ENCODE assay signal across 10 cellular contexts in the genomic region with DNA sequence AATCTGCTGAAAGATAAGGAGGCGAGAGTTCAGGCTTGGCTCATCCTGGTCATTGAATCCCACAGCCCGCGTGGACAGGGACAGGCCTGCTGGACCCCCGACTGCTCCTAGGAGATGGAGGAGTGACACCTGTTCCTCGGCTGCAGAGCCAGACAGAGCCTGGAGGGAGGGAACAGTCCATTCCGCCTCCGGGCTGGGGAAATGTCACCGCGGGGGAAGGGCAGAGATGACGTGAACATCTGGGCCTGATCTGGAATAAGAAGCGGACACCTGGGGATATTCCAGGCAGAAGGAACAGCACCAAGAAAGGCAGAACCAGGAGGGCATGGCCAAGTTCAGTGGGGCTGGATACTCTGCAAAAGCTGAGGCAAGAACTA. TPM values are rescaled to one million over a fixed set of nuclear protein-coding genes. Genes with fewer than 3 reads are reported as not detected.
DNase-seq lines count a peak whose midpoint lies in the region; ATAC-seq and TF ChIP-seq lines count a peak whose summit lies in the region.
"Had no signal": no experiment of that assay in that cellular context is flagged by ENCODE, and none has a peak within 500 bp of the region (broad histone marks: within the 10 kb centered on the region; RNA-seq: fewer than 3 reads in every experiment).

No MANE protein-coding gene starts in this region.

- no peaks in the 10 kb centered on the region; the same call in 1 of the 2 replicates for H3K79me2 ChIP-seq in HCT116 (ENCODE audit: insufficient read depth, low read length)

- H3K27me3 Mint-ChIP-seq in activated naive CD8-positive, alpha-beta T cell treated with anti-CD3 and anti-CD28 coated beads, Interleukin-2, amount 10 ng/mL, durations not matched to agents 7 days and 5 days = no peaks in the 10 kb centered on the region

- H3K4me1 Mint-ChIP-seq in activated naive CD8-positive, alpha-beta T cell treated with anti-CD3 and anti-CD28 coated beads, Interleukin-2, amount 10 ng/mL, durations not matched to agents 7 days and 5 days = peaks cover 25% of the 10 kb centered on the region

- no peaks in the 10 kb centered on the region for H3K9me3 Mint-ChIP-seq in activated naive CD8-positive, alpha-beta T cell treated with anti-CD3 and anti-CD28 coated beads, Interleukin-2, amount 10 ng/mL, durations not matched to agents 7 days and 5 days

- BruUV-seq in HCT116 (replicated peaks; lab: Mats Ljungman, UMichigan) = no TSS peak

- H3K27ac Mint-ChIP-seq in activated naive CD8-positive, alpha-beta T cell treated with anti-CD3 and anti-CD28 coated beads, Interleukin-2, amount 10 ng/mL, durations not matched to agents 7 days and 5 days = peak overlapping the region; percentile 70

- RAD21 ChIA-PET in HCT116 (lab: Charles Lee; ENCODE audit: low non-redundant PET in 1 of 2, low total read pairs in 2 of 2, uncharacterized antibody in 2 of 2, unreplicated experiment in 2 of 2) = no interaction called here

- 0 out of 2 replicates have a peak overlapping the region, but pooled peaks have one; percentile 31 for H3K27ac ChIP-seq in HCT116 (ENCODE audit: low read depth, low read length)

- no peak for TF ChIP-seq CTCF in AG04449 (IDR thresholded peaks at IDR 0.05; ENCODE audit: insufficient read depth, low read length, missing control alignments)
- no peak for TF ChIP-seq CTCF in HCT116 (IDR thresholded peaks at IDR 0.05 in 2 of 3, conservative IDR thresholded peaks at IDR 0.05 in 1 of 3; ENCODE audit: borderline replicate concordance in 1 of 3, insufficient read depth in 1 of 3, low read depth in 2 of 3, low read length in 2 of 3)
- no peak for TF ChIP-seq CTCF in mucosa of descending colon (IDR thresholded peaks at IDR 0.05)

- H3K27me3 ChIP-seq in HCT116 (ENCODE audit: insufficient read depth, low read length) = no peaks in the 10 kb centered on the region
- H3K27me3 ChIP-seq: thyroid gland had no signal

- peak overlapping the region; percentile 70; the same call in 1 of the 2 replicates for H3K4me3 ChIP-seq in AG04449 (ENCODE audit: low read depth, low read length)
- H3K4me3 ChIP-seq in HCT116 (replicated peaks in 1 of 2; ENCODE audit: low read depth in 1 of 2, low read length in 2 of 2) = no peak overlapping the region
- no peak overlapping the region for H3K4me3 ChIP-seq in mucosa of descending colon

- DNase-seq in AG04449 (ENCODE audit: low read depth, low spot score) (no peak), HCT116 (ENCODE audit: low read depth, low spot score) (no peak), mucosa of descending colon (peak in 2 of 3 donors; percentile 63 to 64), iPS-NIHi11 (ENCODE audit: low spot score) (no peak)
- no peak for DNase-seq in activated naive CD8-positive, alpha-beta T cell treated with anti-CD3 and anti-CD28 coated beads, Interleukin-2, amount 10 ng/mL, durations not matched to agents 7 days and 5 days
- DNase-seq: left ventricle myocardium superior had no signal

- TF ChIP-seq POLR2A in HCT116 (IDR thresholded peaks at IDR 0.05; ENCODE audit: borderline replicate concordance, extremely low read depth, insufficient read depth, insufficient read length) = no peak

- H4K20me1 ChIP-seq in HCT116 (ENCODE audit: insufficient read depth) = no peaks in the 10 kb centered on the region

- CTCF ChIA-PET in AG04449 (lab: Yijun Ruan, JAX) = no interaction called here
- CTCF ChIA-PET in HCT116 (lab: Charles Lee) = no interaction called here

- TF ChIP-seq RAD21 in HCT116 (IDR thresholded peaks at IDR 0.05; ENCODE audit: low read depth) = no peak

- no peak overlapping the region for H3K9ac ChIP-seq in HCT116 (ENCODE audit: low read length)

- H2AFZ ChIP-seq in HCT116 (ENCODE audit: low read depth, low read length, poor library complexity, severe bottlenecking) = no peak overlapping the region

- ATAC-seq in HCT116 (no peak), mucosa of descending colon (no peak), HG03457 (IDR thresholded peaks at IDR 0.05; ENCODE audit: unreplicated experiment) (no peak), GM19455 (IDR thresholded peaks at IDR 0.05; ENCODE audit: unreplicated experiment) (no peak), GM19351 (IDR thresholded peaks at IDR 0.05; ENCODE audit: unreplicated experiment) (no peak)
- ATAC-seq in activated naive CD8-positive, alpha-beta T cell treated with anti-CD3 and anti-CD28 coated beads, Interleukin-2, amount 10 ng/mL, durations not matched to agents 7 days and 5 days (ENCODE audit: low read depth) = no peak

- H3K4me3 Mint-ChIP-seq in activated naive CD8-positive, alpha-beta T cell treated with anti-CD3 and anti-CD28 coated beads, Interleukin-2, amount 10 ng/mL, durations not matched to agents 7 days and 5 days = peak overlapping the region; percentile 96

- peaks cover 10% of the 10 kb centered on the region for H3K36me3 Mint-ChIP-seq in activated naive CD8-positive, alpha-beta T cell treated with anti-CD3 and anti-CD28 coated beads, Interleukin-2, amount 10 ng/mL, durations not matched to agents 7 days and 5 days

- H3K36me3 ChIP-seq in HCT116 (ENCODE audit: control insufficient read depth in 1 of 2, insufficient read depth in 2 of 2, low read length in 2 of 2) (no peaks in the 10 kb centered on the region), mucosa of descending colon (ENCODE audit: low read depth) (peaks cover 2% of the 10 kb centered on the region)

- intact Hi-C loops in HCT116 (cut with micrococcal nuclease) (no loop called here), mucosa of descending colon (cut with DNase I, micrococcal nuclease) (no loop called here)

- no peaks in the 10 kb centered on the region for H3K9me3 ChIP-seq in HCT116 (ENCODE audit: control insufficient read depth in 1 of 2, insufficient read depth in 1 of 2, low read depth in 1 of 2, low read length in 2 of 2)
- no peaks in the 10 kb centered on the region for H3K9me3 ChIP-seq in mucosa of descending colon
- H3K9me3 ChIP-seq: thyroid gland had no signal

- H3K4me1 ChIP-seq in HCT116 (ENCODE audit: control insufficient read depth in 1 of 2, insufficient read depth in 2 of 2, low read length in 2 of 2) (peaks cover 6 to 35% of the 10 kb centered on the region in 2 experiments; a peak in 3 of 4 replicates), mucosa of descending colon (ENCODE audit: low read depth) (peaks cover 19% of the 10 kb centered on the region)

- H3K4me2 ChIP-seq in HCT116 (ENCODE audit: low read length) = no peak overlapping the region

- POLR2A ChIA-PET in AG04449 (lab: Yijun Ruan, JAX) (no interaction called here), HCT116 (lab: Charles Lee) (no interaction called here)
- POLR2A ChIA-PET in activated naive CD8-positive, alpha-beta T cell treated with anti-CD3 and anti-CD28 coated beads, Interleukin-2, amount 10 ng/mL, durations not matched to agents 7 days and 5 days (lab: Charles Lee) = interaction anchor here (1.3 to 5.5 kb wide), 4 partner anchors 25 to 103 kb away, joined by 7 to 131 read pairs (median 34); a partner anchor contains a TSS

- H3K9me2 ChIP-seq in HCT116 (ENCODE audit: insufficient read depth) = no peaks in the 10 kb centered on the region

TF ChIP-seq in HCT116, 20 proteins besides CTCF, POLR2A, EP300 and RAD21 (continues in another document):
- TF ChIP-seq, protein P1, sequence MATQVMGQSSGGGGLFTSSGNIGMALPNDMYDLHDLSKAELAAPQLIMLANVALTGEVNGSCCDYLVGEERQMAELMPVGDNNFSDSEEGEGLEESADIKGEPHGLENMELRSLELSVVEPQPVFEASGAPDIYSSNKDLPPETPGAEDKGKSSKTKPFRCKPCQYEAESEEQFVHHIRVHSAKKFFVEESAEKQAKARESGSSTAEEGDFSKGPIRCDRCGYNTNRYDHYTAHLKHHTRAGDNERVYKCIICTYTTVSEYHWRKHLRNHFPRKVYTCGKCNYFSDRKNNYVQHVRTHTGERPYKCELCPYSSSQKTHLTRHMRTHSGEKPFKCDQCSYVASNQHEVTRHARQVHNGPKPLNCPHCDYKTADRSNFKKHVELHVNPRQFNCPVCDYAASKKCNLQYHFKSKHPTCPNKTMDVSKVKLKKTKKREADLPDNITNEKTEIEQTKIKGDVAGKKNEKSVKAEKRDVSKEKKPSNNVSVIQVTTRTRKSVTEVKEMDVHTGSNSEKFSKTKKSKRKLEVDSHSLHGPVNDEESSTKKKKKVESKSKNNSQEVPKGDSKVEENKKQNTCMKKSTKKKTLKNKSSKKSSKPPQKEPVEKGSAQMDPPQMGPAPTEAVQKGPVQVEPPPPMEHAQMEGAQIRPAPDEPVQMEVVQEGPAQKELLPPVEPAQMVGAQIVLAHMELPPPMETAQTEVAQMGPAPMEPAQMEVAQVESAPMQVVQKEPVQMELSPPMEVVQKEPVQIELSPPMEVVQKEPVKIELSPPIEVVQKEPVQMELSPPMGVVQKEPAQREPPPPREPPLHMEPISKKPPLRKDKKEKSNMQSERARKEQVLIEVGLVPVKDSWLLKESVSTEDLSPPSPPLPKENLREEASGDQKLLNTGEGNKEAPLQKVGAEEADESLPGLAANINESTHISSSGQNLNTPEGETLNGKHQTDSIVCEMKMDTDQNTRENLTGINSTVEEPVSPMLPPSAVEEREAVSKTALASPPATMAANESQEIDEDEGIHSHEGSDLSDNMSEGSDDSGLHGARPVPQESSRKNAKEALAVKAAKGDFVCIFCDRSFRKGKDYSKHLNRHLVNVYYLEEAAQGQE (IDR thresholded peaks at IDR 0.05; ENCODE audit: low read depth) = no peak
- TF ChIP-seq EZH2 (IDR thresholded peaks at IDR 0.05) = no peak

RNA-seq across cellular contexts. Expression of a gene that starts 1.5 kb away (rescaled TPM):
- 2.1 TPM for total RNA-seq in HCT116 (2021; ENCODE audit: unreplicated experiment)
- 0.67 and 1.6 TPM in 2 replicates for polyA plus RNA-seq in HCT116 (2012)
- 10 to 100 TPM; 11.9 to 12.5 TPM for total RNA-seq in activated naive CD8-positive, alpha-beta T cell treated with anti-CD3 and anti-CD28 coated beads, Interleukin-2, amount 10 ng/mL, durations not matched to agents 7 days and 5 days
- total RNA-seq in mucosa of descending colon = 10 to 100 TPM in 2 of 3 donors, 1 to 10 TPM in 1; 9.2 to 13.8 (median 10.5) TPM

RNA-seq across cellular contexts. Expression of a gene that starts 6.8 kb away (rescaled TPM):
- total RNA-seq in HCT116 (2021; ENCODE audit: unreplicated experiment) = 48.8 TPM
- 47.0 and 49.7 TPM in 2 replicates for polyA plus RNA-seq in HCT116 (2012)
- total RNA-seq in activated naive CD8-positive, alpha-beta T cell treated with anti-CD3 and anti-CD28 coated beads, Interleukin-2, amount 10 ng/mL, durations not matched to agents 7 days and 5 days = 1 to 10 TPM; 7.4 to 8.1 TPM
- 10 to 100 TPM; 53.9 to 70.1 (median 65.9) TPM for total RNA-seq in mucosa of descending colon

RNA-seq across cellular contexts. Expression of a gene that starts 25.0 kb away (rescaled TPM):
- total RNA-seq in HCT116 (2021; ENCODE audit: unreplicated experiment) (9.1 TPM), mucosa of descending colon (10 to 100 TPM; 11.2 to 20.2 (median 12.7) TPM)
- 2.5 and 4.0 TPM in 2 replicates for polyA plus RNA-seq in HCT116 (2012)
- total RNA-seq in activated naive CD8-positive, alpha-beta T cell treated with anti-CD3 and anti-CD28 coated beads, Interleukin-2, amount 10 ng/mL, durations not matched to agents 7 days and 5 days = 10 to 100 TPM; 20.9 to 23.3 TPM

RNA-seq across cellular contexts. Expression of a gene that starts 38.4 kb away (rescaled TPM):
- total RNA-seq in HCT116 (2021; ENCODE audit: unreplicated experiment) = 3.6 TPM
- polyA plus RNA-seq in HCT116 (2012) = 1.8 and 2.3 TPM in 2 replicates
- total RNA-seq in activated naive CD8-positive, alpha-beta T cell treated with anti-CD3 and anti-CD28 coated beads, Interleukin-2, amount 10 ng/mL, durations not matched to agents 7 days and 5 days = 10 to 100 TPM; 17.8 to 18.3 TPM
- 10 to 100 TPM; 17.0 to 23.0 (median 20.7) TPM for total RNA-seq in mucosa of descending colon

RNA-seq across cellular contexts. Expression of a gene that starts 52.4 kb away (rescaled TPM):
- total RNA-seq in HCT116 (2021; ENCODE audit: unreplicated experiment) = 0.15 TPM
- polyA plus RNA-seq in HCT116 (2012) = 0.03 and 0.04 TPM in 2 replicates
- 10 to 100 TPM; 22.3 to 24.8 TPM for total RNA-seq in activated naive CD8-positive, alpha-beta T cell treated with anti-CD3 and anti-CD28 coated beads, Interleukin-2, amount 10 ng/mL, durations not matched to agents 7 days and 5 days
- total RNA-seq in mucosa of descending colon = 10 to 100 TPM; 14.7 to 28.4 (median 24.8) TPM

Comparison
In these comparisons a context has a peak if more than half of its experiments do, and no peak if none do; other contexts are left out.
1. DNase-seq: peak in mucosa of descending colon (2 of 3); none in AG04449 (single experiment), HCT116 (single experiment), activated naive CD8-positive, alpha-beta T cell treated with anti-CD3 and anti-CD28 coated beads, Interleukin-2, amount 10 ng/mL, durations not matched to agents 7 days and 5 days (single experiment) and iPS-NIHi11 (single experiment).